22 cellular contexts compared by ENCODE assay signal in genomic region chr2:48722391-48722790, GRCh38.
DNase-seq lines count a peak whose midpoint lies in the region; ATAC-seq and TF ChIP-seq lines count a peak whose summit lies in the region.
"Had no signal": no experiment of that assay in that cellular context is flagged by ENCODE, and none has a peak within 500 bp of the region (broad histone marks: within the 10 kb centered on the region; RNA-seq: fewer than 3 reads in every experiment).

No MANE protein-coding gene starts in this region.

- no peaks in the 10 kb centered on the region for H3K9me3 ChIP-seq in HEK293 (ENCODE audit: control insufficient read depth, insufficient read depth, low read depth, low read length)
- H3K9me3 ChIP-seq in subcutaneous abdominal adipose tissue (ENCODE audit: control insufficient read depth in 5 of 5, low read length in 5 of 5), result no peaks in the 10 kb centered on the region
- H3K9me3 ChIP-seq: A549, BLaER1, Caco-2 had no signal

- H3K27ac ChIP-seq in HEK293 (ENCODE audit: extremely low read depth, low read depth, low read length), result no peak overlapping the region
- peak overlapping the region; percentile 79 for H3K27ac ChIP-seq in subcutaneous abdominal adipose tissue (ENCODE audit: low read depth, low read length)
- H3K27ac ChIP-seq: A549, BLaER1 had no signal

- no peak overlapping the region for H3K4me3 ChIP-seq in HEK293 (ENCODE audit: low read depth, low read length)
- H3K4me3 ChIP-seq in choroid plexus epithelial cell (ENCODE audit: low read depth, low read length), result no peak overlapping the region
- H3K4me3 ChIP-seq in subcutaneous abdominal adipose tissue (ENCODE audit: low read depth in 1 of 5, low read length in 5 of 5), result no peak overlapping the region
- H3K4me3 ChIP-seq: A549, BLaER1 had no signal

- POLR2A ChIA-PET in HEK293 (lab: Yijun Ruan, JAX), result no interaction called here

- DNase-seq in choroid plexus epithelial cell (ENCODE audit: low read depth), result peak; percentile 51
- DNase-seq in kidney tubule cell (ENCODE audit: low spot score), result peak; percentile 55
- no peak for DNase-seq in NCI-H1105 treated with DMSO at 0.1 percent for 48 hours (lab: John Stamatoyannopoulos, UW)
- DNase-seq in NCI-H446 (lab: John Stamatoyannopoulos, UW), result no peak
- DNase-seq: Caco-2; CD4-positive, alpha-beta memory T cell; DMS 273 treated with DMSO at 0.1 percent for 48 hours; DMS79 treated with DMSO at 0.1 percent for 48 hours; GOT3; NCI-H1417; NCI-H1694 treated with DMSO at 0.1 percent for 48 hours; NCI-H2081 treated with DMSO at 0.1 percent for 48 hours; NCI-H2171 treated with DMSO at 0.1 percent for 48 hours; NCI-H446 treated with DMSO at 0.1 percent for 48 hours had no signal

- no peak overlapping the region for H3K9ac ChIP-seq in subcutaneous abdominal adipose tissue (ENCODE audit: low read length in 5 of 5)
- H3K9ac ChIP-seq: BLaER1 had no signal

- CTCF ChIA-PET in HEK293 (lab: Yijun Ruan, JAX), result interaction anchor here (0.6 kb wide), 1 partner anchor 91 kb away, joined by 3 read pairs; no protein-coding TSS in a partner anchor

- H3K4me1 ChIP-seq in HEK293 (ENCODE audit: control insufficient read depth, insufficient read depth, low read length) (peaks cover 6% of the 10 kb centered on the region), subcutaneous abdominal adipose tissue (ENCODE audit: control insufficient read depth in 5 of 5, insufficient read depth in 5 of 5, low read length in 5 of 5) (peaks cover 0 to 14% (median 11%) of the 10 kb centered on the region in 5 donors)
- H3K4me1 ChIP-seq: A549, BLaER1, Caco-2 had no signal

- TF ChIP-seq CTCF in HEK293 (tag by site-specific recombination; IDR thresholded peaks at IDR 0.05), result no peak
- no peak for TF ChIP-seq CTCF in choroid plexus epithelial cell (conservative IDR thresholded peaks at IDR 0.05; ENCODE audit: low read depth, low read length)

- ATAC-seq in HG03571 (IDR thresholded peaks at IDR 0.05; ENCODE audit: unreplicated experiment), result no peak
- ATAC-seq in GM21619 (IDR thresholded peaks at IDR 0.05; ENCODE audit: unreplicated experiment), result no peak
- ATAC-seq: A549, HCT116, Panc1 had no signal

- H3K36me3 ChIP-seq in HEK293 (ENCODE audit: control insufficient read depth in 2 of 2, insufficient read depth in 1 of 2, low read length in 2 of 2) (no peaks in the 10 kb centered on the region), subcutaneous abdominal adipose tissue (ENCODE audit: control insufficient read depth in 5 of 5, insufficient read depth in 5 of 5, low read length in 5 of 5) (peaks cover 0 to 13% (median 5%) of the 10 kb centered on the region in 5 donors)
- H3K36me3 ChIP-seq: BLaER1 had no signal

- H3K27me3 ChIP-seq in subcutaneous abdominal adipose tissue (ENCODE audit: control insufficient read depth in 5 of 5, insufficient read depth in 4 of 5, low read length in 5 of 5), result no peaks in the 10 kb centered on the region
- H3K27me3 ChIP-seq: BLaER1 had no signal

TF ChIP-seq in HEK293, 187 proteins besides CTCF, POLR2A, EP300 and RAD21:
- no peak for TF ChIP-seq ZNF112 (tag by site-specific recombination; IDR thresholded peaks at IDR 0.05)
- TF ChIP-seq GLIS1 (tag by site-specific recombination; IDR thresholded peaks at IDR 0.05), result peak; percentile 48; the same call in 1 of the 2 replicates

Comparison
In these comparisons a context has a peak if more than half of its experiments do, and no peak if none do; other contexts are left out.
1. DNase-seq: peak in choroid plexus epithelial cell (single experiment) and kidney tubule cell (single experiment); none in NCI-H1105 treated with DMSO at 0.1 percent for 48 hours (single experiment) and NCI-H446 (0 of 2).